In the genomic region with DNA sequence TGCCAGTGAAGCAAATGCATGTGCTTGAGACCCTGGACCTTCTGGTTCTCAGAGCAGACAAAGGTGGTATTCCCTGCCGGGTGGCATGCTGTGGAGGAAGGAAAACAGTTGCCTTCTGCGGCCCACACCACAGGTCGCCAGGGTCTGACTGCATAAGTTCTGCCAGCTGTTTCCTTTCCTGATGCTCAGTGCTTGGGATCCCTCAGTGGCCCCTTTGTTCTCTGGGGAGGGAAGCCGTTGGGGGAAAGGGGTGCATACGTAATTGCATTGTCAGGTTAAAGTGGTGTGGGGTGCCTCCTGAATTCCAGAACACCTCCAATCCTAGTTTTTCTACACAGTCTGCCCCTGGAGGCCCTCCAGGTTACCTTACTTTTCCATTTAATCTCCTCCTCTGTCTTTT, we compare ENCODE assay signal across 19 cellular contexts. TPM values are rescaled to one million over a fixed set of nuclear protein-coding genes. Genes with fewer than 3 reads are reported as not detected.
DNase-seq lines count a peak whose midpoint lies in the region; ATAC-seq and TF ChIP-seq lines count a peak whose summit lies in the region.
"Had no signal": no experiment of that assay in that cellular context is flagged by ENCODE, and none has a peak within 500 bp of the region (broad histone marks: within the 10 kb centered on the region; RNA-seq: fewer than 3 reads in every experiment).

No MANE protein-coding gene starts in this region.

- no peak overlapping the region for H3K9ac ChIP-seq in endodermal cell (ENCODE audit: extremely low read depth, low read length, poor library complexity, severe bottlenecking)

- H3K36me3 ChIP-seq in left ventricle myocardium inferior (peaks cover 37% of the 10 kb centered on the region), endodermal cell (ENCODE audit: control insufficient read depth, insufficient read depth, low read length) (no peaks in the 10 kb centered on the region)

- H3K4me1 ChIP-seq in left ventricle myocardium inferior (peaks cover 27% of the 10 kb centered on the region), endodermal cell (ENCODE audit: control insufficient read depth, insufficient read depth, low read length) (no peaks in the 10 kb centered on the region)

- no peaks in the 10 kb centered on the region for H3K27me3 Mint-ChIP-seq in endodermal cell (ENCODE audit: insufficient read depth)

- H3K4me3 Mint-ChIP-seq in endodermal cell = no peak overlapping the region

- H3K9me3 Mint-ChIP-seq in endodermal cell = no peaks in the 10 kb centered on the region

- WGBS in endodermal cell (ENCODE audit: insufficient coverage in 1 of 2, insufficient read length in 1 of 2), 2 experiments = 78 to 100% methylated on average over 2 to 4 of the region's 5 CpGs

- H3K27me3 ChIP-seq in left ventricle myocardium inferior (ENCODE audit: low read depth) (no peaks in the 10 kb centered on the region), endodermal cell (ENCODE audit: control insufficient read depth, insufficient read depth, low read length, poor library complexity, severe bottlenecking) (no peaks in the 10 kb centered on the region)

- ATAC-seq in GM18868 (IDR thresholded peaks at IDR 0.05; ENCODE audit: unreplicated experiment) (no peak), GM18907 (IDR thresholded peaks at IDR 0.05; ENCODE audit: unreplicated experiment) (no peak)
- ATAC-seq: GM12878 had no signal

- DNase-seq in left ventricle myocardium inferior = no peak
- DNase-seq in cardiac septum (ENCODE audit: low spot score) = no peak
- peak; percentile 77 for DNase-seq in endodermal cell
- peak; percentile 63 for DNase-seq in iPS-NIHi7 (ENCODE audit: extremely low spot score)
- DNase-seq in activated CD4-positive, alpha-beta T cell treated with anti-CD3 and anti-CD28 coated beads for 1 hour = no peak
- DNase-seq in stimulated activated CD4-positive, alpha-beta T cell treated with anti-CD3 and anti-CD28 coated beads, Interleukin-2, amount 100 ng/mL, for 24 hours = no peak
- DNase-seq: 8988T; DND-41; NCI-H1105 treated with DMSO at 0.1 percent for 48 hours; NCI-H187 treated with DMSO at 0.1 percent for 48 hours; NCI-H2171; NCI-H446 treated with DMSO at 0.1 percent for 48 hours; NK-92 treated with Interleukin-12 subunit alpha and Interleukin-12 subunit beta, amount 100 ng/mL, for 24 hours; OCI-M1; SHP77 treated with DMSO at 0.1 percent for 48 hours had no signal

- H3K9me3 ChIP-seq in left ventricle myocardium inferior (replicated peaks) (no peaks in the 10 kb centered on the region), endodermal cell (ENCODE audit: control insufficient read depth, low read length) (no peaks in the 10 kb centered on the region)

- H3K36me3 Mint-ChIP-seq in endodermal cell (ENCODE audit: low read depth) = no peaks in the 10 kb centered on the region

- no peak overlapping the region for H3K4me3 ChIP-seq in left ventricle myocardium inferior
- H3K4me3 ChIP-seq in endodermal cell (ENCODE audit: low read length) = no peak overlapping the region
- H3K4me3 ChIP-seq: GM12878 had no signal

- no peaks in the 10 kb centered on the region for H3K4me1 Mint-ChIP-seq in endodermal cell

- intact Hi-C loops in left ventricle myocardium inferior (cut with micrococcal nuclease) = no loop called here
- intact Hi-C loops in cardiac septum (cut with DNase I) = no loop called here

- peak overlapping the region; percentile 19 for H3K27ac Mint-ChIP-seq in endodermal cell

- H3K27ac ChIP-seq in left ventricle myocardium inferior (replicated peaks) (peak overlapping the region; percentile 9), endodermal cell (ENCODE audit: low read depth, low read length) (no peak overlapping the region)
- H3K27ac ChIP-seq: HL-60 had no signal

- TF ChIP-seq CTCF in left ventricle myocardium inferior (IDR thresholded peaks at IDR 0.05; ENCODE audit: borderline replicate concordance) = no peak
- no peak for TF ChIP-seq CTCF in endodermal cell (conservative IDR thresholded peaks at IDR 0.05)

RNA-seq across cellular contexts. Expression of a gene that starts 43.1 kb away (rescaled TPM):
- total RNA-seq in left ventricle myocardium inferior (16.1 TPM), cardiac septum (14.5 TPM), endodermal cell (10 to 100 TPM; 33.6 to 40.3 TPM)
- 21.9 TPM for polyA plus RNA-seq in endodermal cell (2013, experiment 1 of 2)
- 22.1 TPM for polyA plus RNA-seq in endodermal cell (2013, experiment 2 of 2)

Comparison
In these comparisons a context has a peak if more than half of its experiments do, and no peak if none do; other contexts are left out.
1. DNase-seq: peak in endodermal cell (single experiment) and iPS-NIHi7 (single experiment); none in left ventricle myocardium inferior (single experiment), cardiac septum (single experiment), activated CD4-positive, alpha-beta T cell treated with anti-CD3 and anti-CD28 coated beads for 1 hour (single experiment) and stimulated activated CD4-positive, alpha-beta T cell treated with anti-CD3 and anti-CD28 coated beads, Interleukin-2, amount 100 ng/mL, for 24 hours (0 of 2).